21 cellular contexts compared by ENCODE assay signal in genomic region chr5:20470997-20471396, GRCh38.
"Had no signal": no experiment of that assay in that cellular context is flagged by ENCODE, and none has a peak within 500 bp of the region (broad histone marks: within the 10 kb centered on the region; RNA-seq: fewer than 3 reads in every experiment).

No MANE protein-coding gene starts in this region.

- H3K36me3 ChIP-seq: right lobe of liver, suprapubic skin had no signal

- DNase-seq: activated CD4-positive, alpha-beta T cell treated with anti-CD3 and anti-CD28 coated beads, Interleukin-2, amount 10 ng/mL, durations not matched to agents 7 days and 5 days; activated CD8-positive, alpha-beta memory T cell treated with anti-CD3 and anti-CD28 coated beads, Interleukin-2, amount 50 U/mL, for 48 hours; activated CD8-positive, alpha-beta T cell treated with anti-CD3 and anti-CD28 coated beads, Interleukin-2, amount 10 ng/mL, durations not matched to agents 7 days and 5 days; activated effector memory CD4-positive, alpha-beta T cell treated with Interleukin-2 at 50 U/mL for 16 hours; activated naive CD4-positive, alpha-beta T cell treated with anti-CD3 and anti-CD28 coated beads, Interleukin-2, amount 10 ng/mL, durations not matched to agents 7 days and 5 days; activated naive CD8-positive, alpha-beta T cell treated with anti-CD3 and anti-CD28 coated beads, Interleukin-2, amount 50 U/mL, for 24 hours; activated T-cell treated with anti-CD3 and anti-CD28 coated beads, Interleukin-2, amount 50 U/mL, for 48 hours; anterior cingulate cortex; caudate nucleus; foreskin fibroblast; hypothalamus; kidney; midbrain; right lobe of liver; small intestine; stimulated activated CD4-positive, alpha-beta T cell treated with anti-CD3 and anti-CD28 coated beads, Interleukin-4, amount 100 ng/mL, for 1 hour; stimulated activated naive CD8-positive, alpha-beta T cell treated with anti-CD3 and anti-CD28 coated beads, Interleukin-15, amount 100 ng/mL, for 72 hours had no signal

- H3K27me3 ChIP-seq: right lobe of liver, suprapubic skin had no signal

- H3K9ac ChIP-seq: parathyroid adenoma had no signal

- H2AFZ ChIP-seq: parathyroid adenoma had no signal

- H3K4me1 ChIP-seq: parathyroid adenoma, right lobe of liver, suprapubic skin had no signal

- ATAC-seq: activated CD8-positive, alpha-beta T cell treated with anti-CD3 and anti-CD28 coated beads, Interleukin-2, amount 10 ng/mL, durations not matched to agents 7 days and 5 days; activated naive CD8-positive, alpha-beta T cell treated with anti-CD3 and anti-CD28 coated beads, Interleukin-2, amount 50 U/mL, for 24 hours; left lobe of liver; right lobe of liver; stimulated activated naive CD8-positive, alpha-beta T cell treated with anti-CD3 and anti-CD28 coated beads, Interleukin-15, amount 100 ng/mL, for 72 hours had no signal

- H3K9me3 ChIP-seq: right lobe of liver, suprapubic skin had no signal

- H3K79me2 ChIP-seq: parathyroid adenoma had no signal

- H3K27ac ChIP-seq: epithelial cell of prostate, parathyroid adenoma, right lobe of liver, suprapubic skin had no signal

- H3K4me3 ChIP-seq: right lobe of liver, suprapubic skin had no signal
